21 cellular contexts compared by ENCODE assay signal in the genomic region with DNA sequence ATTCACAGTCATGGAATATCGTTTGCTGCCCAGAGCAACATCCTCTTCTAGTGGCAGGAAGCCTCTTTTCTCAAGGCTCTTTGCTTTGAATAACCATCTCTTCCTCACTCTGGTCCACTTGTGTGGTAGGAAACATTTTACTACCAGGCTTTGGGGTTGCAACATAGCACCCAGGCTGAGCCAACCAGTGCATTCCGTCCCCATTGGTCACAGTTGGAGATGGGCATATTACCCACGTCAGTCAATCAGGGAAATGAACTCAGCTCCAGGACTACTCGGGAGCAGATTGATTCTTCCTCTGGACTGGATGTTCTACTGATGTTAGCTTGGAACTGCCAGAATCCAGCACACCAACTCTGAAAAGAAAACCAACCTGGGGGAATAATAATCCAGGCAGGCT. TPM values are rescaled to one million over a fixed set of nuclear protein-coding genes. Genes with fewer than 3 reads are reported as not detected.
"Had no signal": no experiment of that assay in that cellular context is flagged by ENCODE, and none has a peak within 500 bp of the region (broad histone marks: within the 10 kb centered on the region; RNA-seq: fewer than 3 reads in every experiment).

No MANE protein-coding gene starts in this region.

- DNase-seq: activated CD4-positive, alpha-beta T cell treated with anti-CD3 and anti-CD28 coated beads, Interleukin-2, amount 10 ng/mL, durations not matched to agents 24 days and 14 days; activated CD8-positive, alpha-beta T cell treated with anti-CD3 and anti-CD28 coated beads for 36 hours; activated naive CD4-positive, alpha-beta T cell; activated naive CD8-positive, alpha-beta T cell treated with anti-CD3 and anti-CD28 coated beads for 36 hours; activated T-cell treated with anti-CD3 and anti-CD28 coated beads, Interleukin-2, amount 50 U/mL, for 1 hour; amygdala; colonic mucosa; immature natural killer cell; kidney glomerular epithelial cell; left ventricle myocardium superior; occipital lobe; stimulated activated CD4-positive, alpha-beta T cell treated with anti-CD3 and anti-CD28 coated beads, Interleukin-4, amount 100 ng/mL, for 1 hour; stomach had no signal

- H3K27ac ChIP-seq: colonic mucosa, right atrium auricular region, stomach had no signal

- H3K4me3 Mint-ChIP-seq: activated CD4-positive, alpha-beta T cell treated with anti-CD3 and anti-CD28 coated beads, Interleukin-2, amount 10 ng/mL, durations not matched to agents 24 days and 14 days; activated CD8-positive, alpha-beta T cell treated with anti-CD3 and anti-CD28 coated beads for 36 hours; activated naive CD8-positive, alpha-beta T cell treated with anti-CD3 and anti-CD28 coated beads for 36 hours; activated T-helper 17 cell treated with anti-CD3 and anti-CD28 coated beads, Interleukin-2, amount 50 U/mL, for 72 hours; central memory CD8-positive, alpha-beta T cell; immature natural killer cell; memory B cell; type B pancreatic cell had no signal

- H3K4me3 ChIP-seq: colonic mucosa, right atrium auricular region, smooth muscle cell, stomach had no signal

- H3K27ac Mint-ChIP-seq: activated CD4-positive, alpha-beta T cell treated with anti-CD3 and anti-CD28 coated beads, Interleukin-2, amount 10 ng/mL, durations not matched to agents 24 days and 14 days; activated CD8-positive, alpha-beta T cell treated with anti-CD3 and anti-CD28 coated beads for 36 hours; activated naive CD8-positive, alpha-beta T cell treated with anti-CD3 and anti-CD28 coated beads for 36 hours; activated T-helper 17 cell treated with anti-CD3 and anti-CD28 coated beads, Interleukin-2, amount 50 U/mL, for 72 hours; immature natural killer cell; memory B cell; progenitor cell of endocrine pancreas; type B pancreatic cell had no signal

- H3K9me3 ChIP-seq: colonic mucosa, right atrium auricular region, stomach had no signal

- H3K36me3 ChIP-seq: colonic mucosa, right atrium auricular region, stomach had no signal

- H3K36me3 Mint-ChIP-seq: activated naive CD8-positive, alpha-beta T cell treated with anti-CD3 and anti-CD28 coated beads for 36 hours; memory B cell; type B pancreatic cell had no signal

- H3K4me1 ChIP-seq: colonic mucosa had no signal

- H3K9me3 Mint-ChIP-seq: activated CD4-positive, alpha-beta T cell treated with anti-CD3 and anti-CD28 coated beads, Interleukin-2, amount 10 ng/mL, durations not matched to agents 24 days and 14 days; activated CD8-positive, alpha-beta T cell treated with anti-CD3 and anti-CD28 coated beads for 36 hours; activated T-helper 17 cell treated with anti-CD3 and anti-CD28 coated beads, Interleukin-2, amount 50 U/mL, for 72 hours; central memory CD8-positive, alpha-beta T cell; type B pancreatic cell had no signal

RNA-seq across cellular contexts. Expression of a gene that starts 4.2 kb away (rescaled TPM):
- total RNA-seq: activated CD8-positive, alpha-beta T cell treated with anti-CD3 and anti-CD28 coated beads for 36 hours; activated naive CD8-positive, alpha-beta T cell treated with anti-CD3 and anti-CD28 coated beads for 36 hours; colonic mucosa; mononuclear cell; smooth muscle cell had no signal
